ENCODE assay signal across 1 cellular context in the genomic region with DNA sequence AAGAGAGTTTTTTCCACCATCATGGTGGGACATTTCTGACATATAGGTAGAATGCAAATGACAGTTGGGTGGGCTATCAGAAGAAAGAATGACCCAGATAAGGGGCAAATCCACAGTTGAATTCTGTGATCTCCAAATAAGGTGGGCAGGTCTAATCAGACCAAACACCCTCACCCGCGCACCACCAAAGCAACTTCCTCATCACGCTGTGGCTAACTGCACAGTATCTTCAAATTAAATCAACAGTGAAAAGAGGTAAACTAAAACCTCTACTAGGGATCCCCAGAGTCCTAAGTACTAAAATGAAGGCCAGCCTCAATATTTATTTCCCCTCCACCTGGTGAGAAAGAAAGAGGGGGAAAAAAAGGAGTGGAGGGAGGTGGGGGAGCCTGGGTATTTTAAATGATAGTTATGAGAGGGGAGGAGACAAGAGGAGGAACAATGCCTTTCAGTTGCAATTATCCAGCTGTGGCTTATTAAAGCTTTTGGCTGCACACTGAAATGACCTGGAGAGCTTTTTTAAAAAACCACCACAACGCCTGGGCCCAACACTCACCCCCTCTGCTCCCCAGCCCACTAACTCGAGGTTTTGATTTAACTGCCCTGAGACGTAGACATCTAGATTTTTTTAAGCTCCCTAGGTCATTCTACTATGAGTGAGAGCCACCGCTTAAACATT.
TF ChIP-seq lines count a peak whose summit lies in the region.

No MANE protein-coding gene starts in this region.

TF ChIP-seq in GM12878, 131 proteins besides CTCF, POLR2A, EP300 and RAD21 (continued from another document and continues in another):
- TF ChIP-seq CEBPB (IDR thresholded peaks at IDR 0.05; ENCODE audit: borderline replicate concordance in 1 of 2, low read depth in 2 of 2, low read length in 2 of 2) = no peak
- TF ChIP-seq ZNF384 (IDR thresholded peaks at IDR 0.05; ENCODE audit: borderline replicate concordance, low read depth, low read length) = peak; percentile 27; the same call in 1 of the 2 replicates
- TF ChIP-seq, protein P1, sequence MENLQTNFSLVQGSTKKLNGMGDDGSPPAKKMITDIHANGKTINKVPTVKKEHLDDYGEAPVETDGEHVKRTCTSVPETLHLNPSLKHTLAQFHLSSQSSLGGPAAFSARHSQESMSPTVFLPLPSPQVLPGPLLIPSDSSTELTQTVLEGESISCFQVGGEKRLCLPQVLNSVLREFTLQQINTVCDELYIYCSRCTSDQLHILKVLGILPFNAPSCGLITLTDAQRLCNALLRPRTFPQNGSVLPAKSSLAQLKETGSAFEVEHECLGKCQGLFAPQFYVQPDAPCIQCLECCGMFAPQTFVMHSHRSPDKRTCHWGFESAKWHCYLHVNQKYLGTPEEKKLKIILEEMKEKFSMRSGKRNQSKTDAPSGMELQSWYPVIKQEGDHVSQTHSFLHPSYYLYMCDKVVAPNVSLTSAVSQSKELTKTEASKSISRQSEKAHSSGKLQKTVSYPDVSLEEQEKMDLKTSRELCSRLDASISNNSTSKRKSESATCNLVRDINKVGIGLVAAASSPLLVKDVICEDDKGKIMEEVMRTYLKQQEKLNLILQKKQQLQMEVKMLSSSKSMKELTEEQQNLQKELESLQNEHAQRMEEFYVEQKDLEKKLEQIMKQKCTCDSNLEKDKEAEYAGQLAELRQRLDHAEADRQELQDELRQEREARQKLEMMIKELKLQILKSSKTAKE (IDR thresholded peaks at IDR 0.05; ENCODE audit: low read depth, poor library complexity, severe bottlenecking) = no peak
- TF ChIP-seq PML (IDR thresholded peaks at IDR 0.05; ENCODE audit: low read length) = no peak
- no peak for TF ChIP-seq SP1 (IDR thresholded peaks at IDR 0.05; ENCODE audit: low read depth, low read length)
- TF ChIP-seq SREBF1 (IDR thresholded peaks at IDR 0.05; ENCODE audit: low read length) = no peak
- TF ChIP-seq EZH2 (IDR thresholded peaks at IDR 0.05; ENCODE audit: borderline replicate concordance, control insufficient read depth, low read depth, low read length) = no peak
- TF ChIP-seq, protein P2, sequence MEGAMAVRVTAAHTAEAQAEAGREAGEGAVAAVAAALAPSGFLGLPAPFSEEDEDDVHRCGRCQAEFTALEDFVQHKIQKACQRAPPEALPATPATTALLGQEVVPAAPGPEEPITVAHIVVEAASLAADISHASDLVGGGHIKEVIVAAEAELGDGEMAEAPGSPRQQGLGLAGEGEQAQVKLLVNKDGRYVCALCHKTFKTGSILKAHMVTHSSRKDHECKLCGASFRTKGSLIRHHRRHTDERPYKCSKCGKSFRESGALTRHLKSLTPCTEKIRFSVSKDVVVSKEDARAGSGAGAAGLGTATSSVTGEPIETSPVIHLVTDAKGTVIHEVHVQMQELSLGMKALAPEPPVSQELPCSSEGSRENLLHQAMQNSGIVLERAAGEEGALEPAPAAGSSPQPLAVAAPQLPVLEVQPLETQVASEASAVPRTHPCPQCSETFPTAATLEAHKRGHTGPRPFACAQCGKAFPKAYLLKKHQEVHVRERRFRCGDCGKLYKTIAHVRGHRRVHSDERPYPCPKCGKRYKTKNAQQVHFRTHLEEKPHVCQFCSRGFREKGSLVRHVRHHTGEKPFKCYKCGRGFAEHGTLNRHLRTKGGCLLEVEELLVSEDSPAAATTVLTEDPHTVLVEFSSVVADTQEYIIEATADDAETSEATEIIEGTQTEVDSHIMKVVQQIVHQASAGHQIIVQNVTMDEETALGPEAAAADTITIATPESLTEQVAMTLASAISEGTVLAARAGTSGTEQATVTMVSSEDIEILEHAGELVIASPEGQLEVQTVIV (IDR thresholded peaks at IDR 0.05; ENCODE audit: borderline replicate concordance, partially characterized antibody) = no peak
- no peak for TF ChIP-seq SUPT20H (IDR thresholded peaks at IDR 0.05; ENCODE audit: borderline replicate concordance, control insufficient read depth, low read depth, low read length)
- no peak for TF ChIP-seq HDAC2 (IDR thresholded peaks at IDR 0.05)
- TF ChIP-seq, protein P3, sequence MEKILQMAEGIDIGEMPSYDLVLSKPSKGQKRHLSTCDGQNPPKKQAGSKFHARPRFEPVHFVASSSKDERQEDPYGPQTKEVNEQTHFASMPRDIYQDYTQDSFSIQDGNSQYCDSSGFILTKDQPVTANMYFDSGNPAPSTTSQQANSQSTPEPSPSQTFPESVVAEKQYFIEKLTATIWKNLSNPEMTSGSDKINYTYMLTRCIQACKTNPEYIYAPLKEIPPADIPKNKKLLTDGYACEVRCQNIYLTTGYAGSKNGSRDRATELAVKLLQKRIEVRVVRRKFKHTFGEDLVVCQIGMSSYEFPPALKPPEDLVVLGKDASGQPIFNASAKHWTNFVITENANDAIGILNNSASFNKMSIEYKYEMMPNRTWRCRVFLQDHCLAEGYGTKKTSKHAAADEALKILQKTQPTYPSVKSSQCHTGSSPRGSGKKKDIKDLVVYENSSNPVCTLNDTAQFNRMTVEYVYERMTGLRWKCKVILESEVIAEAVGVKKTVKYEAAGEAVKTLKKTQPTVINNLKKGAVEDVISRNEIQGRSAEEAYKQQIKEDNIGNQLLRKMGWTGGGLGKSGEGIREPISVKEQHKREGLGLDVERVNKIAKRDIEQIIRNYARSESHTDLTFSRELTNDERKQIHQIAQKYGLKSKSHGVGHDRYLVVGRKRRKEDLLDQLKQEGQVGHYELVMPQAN (conservative IDR thresholded peaks at IDR 0.05) = no peak
- no peak for TF ChIP-seq FOXM1 (IDR thresholded peaks at IDR 0.05; ENCODE audit: low read depth, low read length)
- TF ChIP-seq SREBF2 (IDR thresholded peaks at IDR 0.05; ENCODE audit: low read length) = no peak
- no peak for TF ChIP-seq RB1 (IDR thresholded peaks at IDR 0.05; ENCODE audit: borderline replicate concordance)
- no peak for TF ChIP-seq SIN3A (IDR thresholded peaks at IDR 0.05; ENCODE audit: low read depth, low read length)
- peak in 1 of 2 experiments; percentile 49; a peak in 2 of 4 replicates for TF ChIP-seq IKZF2 (IDR thresholded peaks at IDR 0.05)
- TF ChIP-seq, protein P4, sequence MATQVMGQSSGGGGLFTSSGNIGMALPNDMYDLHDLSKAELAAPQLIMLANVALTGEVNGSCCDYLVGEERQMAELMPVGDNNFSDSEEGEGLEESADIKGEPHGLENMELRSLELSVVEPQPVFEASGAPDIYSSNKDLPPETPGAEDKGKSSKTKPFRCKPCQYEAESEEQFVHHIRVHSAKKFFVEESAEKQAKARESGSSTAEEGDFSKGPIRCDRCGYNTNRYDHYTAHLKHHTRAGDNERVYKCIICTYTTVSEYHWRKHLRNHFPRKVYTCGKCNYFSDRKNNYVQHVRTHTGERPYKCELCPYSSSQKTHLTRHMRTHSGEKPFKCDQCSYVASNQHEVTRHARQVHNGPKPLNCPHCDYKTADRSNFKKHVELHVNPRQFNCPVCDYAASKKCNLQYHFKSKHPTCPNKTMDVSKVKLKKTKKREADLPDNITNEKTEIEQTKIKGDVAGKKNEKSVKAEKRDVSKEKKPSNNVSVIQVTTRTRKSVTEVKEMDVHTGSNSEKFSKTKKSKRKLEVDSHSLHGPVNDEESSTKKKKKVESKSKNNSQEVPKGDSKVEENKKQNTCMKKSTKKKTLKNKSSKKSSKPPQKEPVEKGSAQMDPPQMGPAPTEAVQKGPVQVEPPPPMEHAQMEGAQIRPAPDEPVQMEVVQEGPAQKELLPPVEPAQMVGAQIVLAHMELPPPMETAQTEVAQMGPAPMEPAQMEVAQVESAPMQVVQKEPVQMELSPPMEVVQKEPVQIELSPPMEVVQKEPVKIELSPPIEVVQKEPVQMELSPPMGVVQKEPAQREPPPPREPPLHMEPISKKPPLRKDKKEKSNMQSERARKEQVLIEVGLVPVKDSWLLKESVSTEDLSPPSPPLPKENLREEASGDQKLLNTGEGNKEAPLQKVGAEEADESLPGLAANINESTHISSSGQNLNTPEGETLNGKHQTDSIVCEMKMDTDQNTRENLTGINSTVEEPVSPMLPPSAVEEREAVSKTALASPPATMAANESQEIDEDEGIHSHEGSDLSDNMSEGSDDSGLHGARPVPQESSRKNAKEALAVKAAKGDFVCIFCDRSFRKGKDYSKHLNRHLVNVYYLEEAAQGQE (IDR thresholded peaks at IDR 0.05; ENCODE audit: low read depth, low read length) = no peak
- no peak for TF ChIP-seq NFIC (IDR thresholded peaks at IDR 0.05; ENCODE audit: low read depth, low read length)
- TF ChIP-seq KDM1A (IDR thresholded peaks at IDR 0.05; ENCODE audit: borderline replicate concordance) = no peak
- no peak for TF ChIP-seq YY1 (IDR thresholded peaks at IDR 0.05; ENCODE audit: low read depth, low read length)
- no peak for TF ChIP-seq IRF4 (IDR thresholded peaks at IDR 0.05; ENCODE audit: low read depth, low read length)
- TF ChIP-seq ZNF24 (IDR thresholded peaks at IDR 0.05) = no peak
- TF ChIP-seq, protein P5, sequence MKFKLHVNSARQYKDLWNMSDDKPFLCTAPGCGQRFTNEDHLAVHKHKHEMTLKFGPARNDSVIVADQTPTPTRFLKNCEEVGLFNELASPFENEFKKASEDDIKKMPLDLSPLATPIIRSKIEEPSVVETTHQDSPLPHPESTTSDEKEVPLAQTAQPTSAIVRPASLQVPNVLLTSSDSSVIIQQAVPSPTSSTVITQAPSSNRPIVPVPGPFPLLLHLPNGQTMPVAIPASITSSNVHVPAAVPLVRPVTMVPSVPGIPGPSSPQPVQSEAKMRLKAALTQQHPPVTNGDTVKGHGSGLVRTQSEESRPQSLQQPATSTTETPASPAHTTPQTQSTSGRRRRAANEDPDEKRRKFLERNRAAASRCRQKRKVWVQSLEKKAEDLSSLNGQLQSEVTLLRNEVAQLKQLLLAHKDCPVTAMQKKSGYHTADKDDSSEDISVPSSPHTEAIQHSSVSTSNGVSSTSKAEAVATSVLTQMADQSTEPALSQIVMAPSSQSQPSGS (IDR thresholded peaks at IDR 0.05; ENCODE audit: low read length) = no peak
- TF ChIP-seq, protein P6, sequence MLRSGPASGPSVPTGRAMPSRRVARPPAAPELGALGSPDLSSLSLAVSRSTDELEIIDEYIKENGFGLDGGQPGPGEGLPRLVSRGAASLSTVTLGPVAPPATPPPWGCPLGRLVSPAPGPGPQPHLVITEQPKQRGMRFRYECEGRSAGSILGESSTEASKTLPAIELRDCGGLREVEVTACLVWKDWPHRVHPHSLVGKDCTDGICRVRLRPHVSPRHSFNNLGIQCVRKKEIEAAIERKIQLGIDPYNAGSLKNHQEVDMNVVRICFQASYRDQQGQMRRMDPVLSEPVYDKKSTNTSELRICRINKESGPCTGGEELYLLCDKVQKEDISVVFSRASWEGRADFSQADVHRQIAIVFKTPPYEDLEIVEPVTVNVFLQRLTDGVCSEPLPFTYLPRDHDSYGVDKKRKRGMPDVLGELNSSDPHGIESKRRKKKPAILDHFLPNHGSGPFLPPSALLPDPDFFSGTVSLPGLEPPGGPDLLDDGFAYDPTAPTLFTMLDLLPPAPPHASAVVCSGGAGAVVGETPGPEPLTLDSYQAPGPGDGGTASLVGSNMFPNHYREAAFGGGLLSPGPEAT (IDR thresholded peaks at IDR 0.05; ENCODE audit: low read depth) = peak; percentile 43; the same call in 1 of the 2 replicates
- TF ChIP-seq, protein P7, sequence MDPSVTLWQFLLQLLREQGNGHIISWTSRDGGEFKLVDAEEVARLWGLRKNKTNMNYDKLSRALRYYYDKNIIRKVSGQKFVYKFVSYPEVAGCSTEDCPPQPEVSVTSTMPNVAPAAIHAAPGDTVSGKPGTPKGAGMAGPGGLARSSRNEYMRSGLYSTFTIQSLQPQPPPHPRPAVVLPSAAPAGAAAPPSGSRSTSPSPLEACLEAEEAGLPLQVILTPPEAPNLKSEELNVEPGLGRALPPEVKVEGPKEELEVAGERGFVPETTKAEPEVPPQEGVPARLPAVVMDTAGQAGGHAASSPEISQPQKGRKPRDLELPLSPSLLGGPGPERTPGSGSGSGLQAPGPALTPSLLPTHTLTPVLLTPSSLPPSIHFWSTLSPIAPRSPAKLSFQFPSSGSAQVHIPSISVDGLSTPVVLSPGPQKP (IDR thresholded peaks at IDR 0.05; ENCODE audit: low read depth, low read length) = no peak
- no peak for TF ChIP-seq WRNIP1 (IDR thresholded peaks at IDR 0.05; ENCODE audit: borderline replicate concordance, low read depth, low read length)
- no peak for TF ChIP-seq TAF1 (IDR thresholded peaks at IDR 0.05; ENCODE audit: borderline replicate concordance, low read depth, low read length)
- TF ChIP-seq, protein P8, sequence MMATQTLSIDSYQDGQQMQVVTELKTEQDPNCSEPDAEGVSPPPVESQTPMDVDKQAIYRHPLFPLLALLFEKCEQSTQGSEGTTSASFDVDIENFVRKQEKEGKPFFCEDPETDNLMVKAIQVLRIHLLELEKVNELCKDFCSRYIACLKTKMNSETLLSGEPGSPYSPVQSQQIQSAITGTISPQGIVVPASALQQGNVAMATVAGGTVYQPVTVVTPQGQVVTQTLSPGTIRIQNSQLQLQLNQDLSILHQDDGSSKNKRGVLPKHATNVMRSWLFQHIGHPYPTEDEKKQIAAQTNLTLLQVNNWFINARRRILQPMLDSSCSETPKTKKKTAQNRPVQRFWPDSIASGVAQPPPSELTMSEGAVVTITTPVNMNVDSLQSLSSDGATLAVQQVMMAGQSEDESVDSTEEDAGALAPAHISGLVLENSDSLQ (IDR thresholded peaks at IDR 0.05) = peak; percentile 71
- no peak for TF ChIP-seq CREM (IDR thresholded peaks at IDR 0.05; ENCODE audit: low read depth)
- TF ChIP-seq FOS (IDR thresholded peaks at IDR 0.05; ENCODE audit: borderline replicate concordance, extremely low read depth, insufficient read length) = no peak
- TF ChIP-seq RUNX3 (IDR thresholded peaks at IDR 0.05; ENCODE audit: low read length) = peak; percentile 23; the same call in 1 of the 2 replicates
- TF ChIP-seq ZSCAN29 (IDR thresholded peaks at IDR 0.05) = no peak
- TF ChIP-seq NFYA (IDR thresholded peaks at IDR 0.05; ENCODE audit: borderline replicate concordance, low read depth, low read length) = no peak
- no peak for TF ChIP-seq SMARCA5 (IDR thresholded peaks at IDR 0.05)
- TF ChIP-seq JUND (IDR thresholded peaks at IDR 0.05; ENCODE audit: low read depth, low read length) = no peak
- no peak for TF ChIP-seq CBX3 (IDR thresholded peaks at IDR 0.05; ENCODE audit: borderline replicate concordance, low read depth)
- TF ChIP-seq CREB1 (IDR thresholded peaks at IDR 0.05; ENCODE audit: low read depth) = no peak
- TF ChIP-seq, protein P9, sequence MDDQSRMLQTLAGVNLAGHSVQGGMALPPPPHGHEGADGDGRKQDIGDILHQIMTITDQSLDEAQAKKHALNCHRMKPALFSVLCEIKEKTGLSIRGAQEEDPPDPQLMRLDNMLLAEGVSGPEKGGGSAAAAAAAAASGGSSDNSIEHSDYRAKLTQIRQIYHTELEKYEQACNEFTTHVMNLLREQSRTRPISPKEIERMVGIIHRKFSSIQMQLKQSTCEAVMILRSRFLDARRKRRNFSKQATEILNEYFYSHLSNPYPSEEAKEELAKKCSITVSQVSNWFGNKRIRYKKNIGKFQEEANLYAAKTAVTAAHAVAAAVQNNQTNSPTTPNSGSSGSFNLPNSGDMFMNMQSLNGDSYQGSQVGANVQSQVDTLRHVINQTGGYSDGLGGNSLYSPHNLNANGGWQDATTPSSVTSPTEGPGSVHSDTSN (IDR thresholded peaks at IDR 0.05; ENCODE audit: insufficient replicate concordance, low read depth, low read length) = peak; percentile 18
- peak; percentile 80 for TF ChIP-seq MTA2 (IDR thresholded peaks at IDR 0.05; ENCODE audit: low read depth)
- TF ChIP-seq, protein P10, sequence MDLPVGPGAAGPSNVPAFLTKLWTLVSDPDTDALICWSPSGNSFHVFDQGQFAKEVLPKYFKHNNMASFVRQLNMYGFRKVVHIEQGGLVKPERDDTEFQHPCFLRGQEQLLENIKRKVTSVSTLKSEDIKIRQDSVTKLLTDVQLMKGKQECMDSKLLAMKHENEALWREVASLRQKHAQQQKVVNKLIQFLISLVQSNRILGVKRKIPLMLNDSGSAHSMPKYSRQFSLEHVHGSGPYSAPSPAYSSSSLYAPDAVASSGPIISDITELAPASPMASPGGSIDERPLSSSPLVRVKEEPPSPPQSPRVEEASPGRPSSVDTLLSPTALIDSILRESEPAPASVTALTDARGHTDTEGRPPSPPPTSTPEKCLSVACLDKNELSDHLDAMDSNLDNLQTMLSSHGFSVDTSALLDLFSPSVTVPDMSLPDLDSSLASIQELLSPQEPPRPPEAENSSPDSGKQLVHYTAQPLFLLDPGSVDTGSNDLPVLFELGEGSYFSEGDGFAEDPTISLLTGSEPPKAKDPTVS (IDR thresholded peaks at IDR 0.05; ENCODE audit: low read depth, low read length) = no peak
- TF ChIP-seq LARP7 (IDR thresholded peaks at IDR 0.05) = no peak
